ENCODE assay signal across 22 cellular contexts in genomic region chr2:218040883-218041282, GRCh38. TPM values are rescaled to one million over a fixed set of nuclear protein-coding genes. Genes with fewer than 3 reads are reported as not detected.
"Had no signal": no experiment of that assay in that cellular context is flagged by ENCODE, and none has a peak within 500 bp of the region (broad histone marks: within the 10 kb centered on the region; RNA-seq: fewer than 3 reads in every experiment).

No MANE protein-coding gene starts in this region.

- H3K27ac Mint-ChIP-seq: brain had no signal

- H3K4me3 Mint-ChIP-seq: activated naive CD4-positive, alpha-beta T cell treated with anti-CD3 and anti-CD28 coated beads, Interleukin-2, amount 10 ng/mL, durations not matched to agents 7 days and 5 days; brain; central memory CD8-positive, alpha-beta T cell; T-cell had no signal

- DNase-seq: activated CD4-positive, alpha-beta T cell treated with anti-CD3 and anti-CD28 coated beads, Interleukin-2, amount 50 U/mL, for 1 hour; activated CD4-positive, CD25-positive, alpha-beta regulatory T cell treated with anti-CD3 and anti-CD28 coated beads, Interleukin-2, amount 50 U/mL, for 72 hours; activated gamma-delta T cell; activated naive CD4-positive, alpha-beta T cell treated with anti-CD3 and anti-CD28 coated beads, Interleukin-2, amount 10 ng/mL, durations not matched to agents 7 days and 5 days; activated T-cell treated with anti-CD3 and anti-CD28 coated beads, Interleukin-2, amount 50 U/mL, for 1 hour; amygdala; MG63; NCI-H1105; NCI-H1436; NCI-H1694 treated with DMSO at 0.1 percent for 48 hours; NCI-H2029 treated with DMSO at 0.1 percent for 48 hours; NCI-H345; NCI-H510A; NCI-H526 treated with DMSO at 0.1 percent for 48 hours; NCI-H82; SIG-M5; T-cell had no signal

- H3K36me3 Mint-ChIP-seq: brain, T-cell had no signal

- H3K9me3 ChIP-seq: MG63 had no signal

- FAIRE-seq: astrocyte had no signal

- ATAC-seq: T-cell had no signal

- H3K4me1 Mint-ChIP-seq: brain; central memory CD8-positive, alpha-beta T cell had no signal

- H3K9me3 Mint-ChIP-seq: central memory CD8-positive, alpha-beta T cell; T-cell had no signal

- H3K36me3 ChIP-seq: MG63 had no signal

- H3K4me3 ChIP-seq: MG63 had no signal

RNA-seq across cellular contexts. Expression of gene RUFY4, which starts 28.2 kb away (rescaled TPM):
- total RNA-seq: astrocyte, OCI-LY7, RPMI7951 had no signal

RNA-seq across cellular contexts. Expression of gene TNS1, which starts 38.1 kb away (rescaled TPM):
- total RNA-seq: OCI-LY7 had no signal
